Comparison of ENCODE assay signal across 8 cellular contexts in the genomic region with DNA sequence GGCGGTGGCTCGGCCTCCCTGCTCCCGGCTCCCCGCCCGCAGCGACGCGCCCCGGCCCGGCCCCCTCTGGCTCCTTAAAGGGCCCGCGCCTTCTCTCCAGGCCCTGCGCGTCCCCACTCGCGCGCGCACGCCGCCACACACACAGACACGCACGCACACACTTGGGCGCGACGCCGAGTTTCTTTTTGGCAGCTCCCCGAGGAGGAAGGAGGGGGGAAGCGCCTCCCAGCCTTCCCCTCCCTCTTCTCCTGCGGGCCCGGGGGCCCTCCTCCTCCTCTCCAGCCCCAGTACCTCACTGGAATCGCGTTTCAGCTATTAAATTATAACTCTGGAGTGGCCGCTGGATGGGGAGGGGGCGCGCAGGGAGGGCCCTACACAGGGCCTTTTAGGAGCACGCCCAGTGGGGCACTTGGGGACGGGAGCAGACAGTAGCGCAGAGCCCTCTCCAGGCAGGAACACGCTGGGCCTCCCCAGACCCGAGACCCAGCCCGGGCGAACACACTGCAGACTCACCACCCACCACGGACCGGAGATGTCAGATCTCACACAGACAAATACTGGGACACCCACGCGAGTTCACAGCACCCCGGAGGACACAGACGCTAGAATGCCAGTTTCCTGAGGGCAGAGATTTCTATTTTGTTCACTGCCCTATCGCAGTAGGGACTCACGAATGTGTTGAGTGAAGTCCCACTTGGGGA. TPM values are rescaled to one million over a fixed set of nuclear protein-coding genes. Genes with fewer than 3 reads are reported as not detected.
DNase-seq lines count a peak whose midpoint lies in the region; ATAC-seq and TF ChIP-seq lines count a peak whose summit lies in the region.

No MANE protein-coding gene starts in this region.

- peaks cover 5% of the 10 kb centered on the region for H3K36me3 ChIP-seq in BE2C

- peak; percentile 92 for DNase-seq in BE2C
- peak; percentile 98 for DNase-seq in NCI-H82 (lab: John Stamatoyannopoulos, UW)
- peak; percentile 87 for DNase-seq in activated CD8-positive, alpha-beta T cell treated with anti-CD3 and anti-CD28 coated beads, Interleukin-2, amount 10 ng/mL, durations not matched to agents 7 days and 5 days
- peak; percentile 67 for DNase-seq in effector CD4-positive, alpha-beta T cell
- DNase-seq in lung microvascular endothelial cell (ENCODE audit: low read depth in 2 of 2) = peak; percentile 79 to 90
- DNase-seq in stimulated activated CD4-positive, alpha-beta T cell treated with anti-CD3 and anti-CD28 coated beads, TNF-alpha, amount 100 ng/mL, for 4 hours (ENCODE audit: low read depth in 3 of 3) = peak; percentile 66 to 68 (median 67)

- H3K4me1 Mint-ChIP-seq in activated CD8-positive, alpha-beta T cell treated with anti-CD3 and anti-CD28 coated beads, Interleukin-2, amount 10 ng/mL, durations not matched to agents 7 days and 5 days (ENCODE audit: low read depth) = peaks cover 26% of the 10 kb centered on the region

- POLR2A ChIA-PET in activated CD8-positive, alpha-beta T cell treated with anti-CD3 and anti-CD28 coated beads, Interleukin-2, amount 10 ng/mL, durations not matched to agents 7 days and 5 days (lab: Charles Lee) = no interaction called here

- H3K9me3 Mint-ChIP-seq in activated CD8-positive, alpha-beta T cell treated with anti-CD3 and anti-CD28 coated beads, Interleukin-2, amount 10 ng/mL, durations not matched to agents 7 days and 5 days (ENCODE audit: insufficient read depth) = no peaks in the 10 kb centered on the region

- TF ChIP-seq CTCF in BE2C (IDR thresholded peaks at IDR 0.05; ENCODE audit: low read depth, low read length) = no peak

- no peaks in the 10 kb centered on the region for H3K36me3 Mint-ChIP-seq in activated CD8-positive, alpha-beta T cell treated with anti-CD3 and anti-CD28 coated beads, Interleukin-2, amount 10 ng/mL, durations not matched to agents 7 days and 5 days (ENCODE audit: low read depth)

- H3K4me1 ChIP-seq in BE2C = peaks cover 9% of the 10 kb centered on the region

- peak overlapping the region; percentile 45 for H3K4me3 ChIP-seq in BE2C (ENCODE audit: low read depth, low read length)

- CTCF ChIA-PET in activated CD8-positive, alpha-beta T cell treated with anti-CD3 and anti-CD28 coated beads, Interleukin-2, amount 10 ng/mL, durations not matched to agents 7 days and 5 days (lab: Charles Lee) = no interaction called here

- H3K27me3 Mint-ChIP-seq in activated CD8-positive, alpha-beta T cell treated with anti-CD3 and anti-CD28 coated beads, Interleukin-2, amount 10 ng/mL, durations not matched to agents 7 days and 5 days (ENCODE audit: low read depth) = peaks cover 5% of the 10 kb centered on the region

- H3K4me3 Mint-ChIP-seq in activated CD8-positive, alpha-beta T cell treated with anti-CD3 and anti-CD28 coated beads, Interleukin-2, amount 10 ng/mL, durations not matched to agents 7 days and 5 days = peak overlapping the region; percentile 63

- ATAC-seq in GM19328 (IDR thresholded peaks at IDR 0.05; ENCODE audit: unreplicated experiment) (peak; percentile 56), HG03558 (IDR thresholded peaks at IDR 0.05; ENCODE audit: extremely low read depth, unreplicated experiment) (peak; percentile 29)
- ATAC-seq in activated CD8-positive, alpha-beta T cell treated with anti-CD3 and anti-CD28 coated beads, Interleukin-2, amount 10 ng/mL, durations not matched to agents 7 days and 5 days = peak; percentile 76

- peak overlapping the region; percentile 37 for H3K27ac Mint-ChIP-seq in activated CD8-positive, alpha-beta T cell treated with anti-CD3 and anti-CD28 coated beads, Interleukin-2, amount 10 ng/mL, durations not matched to agents 7 days and 5 days

- H3K27me3 ChIP-seq in BE2C = no peaks in the 10 kb centered on the region

- no peaks in the 10 kb centered on the region for H3K9me3 ChIP-seq in BE2C

RNA-seq across cellular contexts. Expression of a gene that starts 0.4 kb away (rescaled TPM):
- polyA plus RNA-seq in BE2C (2012; ENCODE audit: insufficient read depth, insufficient read length, low read depth) = 138 TPM
- 10 to 100 TPM; 92.9 to 99.9 TPM for total RNA-seq in activated CD8-positive, alpha-beta T cell treated with anti-CD3 and anti-CD28 coated beads, Interleukin-2, amount 10 ng/mL, durations not matched to agents 7 days and 5 days
- 10.5 TPM in 2 replicates for total RNA-seq in lung microvascular endothelial cell

Comparison
In these comparisons a context has a peak if more than half of its experiments do, and no peak if none do; other contexts are left out.
1. Peak in every context shown above with its lines: DNase-seq, ATAC-seq and H3K4me3 ChIP-seq.